Comparison of ENCODE assay signal across 8 cellular contexts in the genomic region with DNA sequence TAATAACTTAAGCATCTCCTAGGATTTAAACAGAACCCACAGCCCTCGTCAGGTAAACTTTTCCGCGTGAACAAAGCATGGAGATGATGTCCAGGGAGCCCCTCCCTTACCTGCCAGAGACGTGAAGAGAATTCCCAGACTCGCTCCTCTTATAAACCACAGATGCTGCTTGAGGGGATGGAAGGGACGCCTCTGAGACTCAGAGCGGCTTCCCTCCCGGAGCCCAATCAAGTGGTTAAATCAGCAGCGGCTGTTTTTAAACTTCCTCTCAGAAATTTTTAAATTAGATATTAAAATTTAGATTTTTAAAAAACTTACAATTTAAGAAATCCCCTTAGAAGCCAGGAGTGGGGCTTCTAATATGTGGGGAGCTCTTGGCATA.
DNase-seq lines count a peak whose midpoint lies in the region; ATAC-seq and TF ChIP-seq lines count a peak whose summit lies in the region.

No MANE protein-coding gene starts in this region.

- WGBS in heart right ventricle, 2 donors, result 84 to 92% methylated on average over 9 of the region's 9 CpGs
- WGBS in right cardiac atrium, result 83% methylated on average over 9 of the region's 9 CpGs
- 83% methylated on average over 9 of the region's 9 CpGs for WGBS in right lobe of liver (ENCODE audit: insufficient coverage, low coverage, low lambda C conversion rate, missing lambda C conversion rate)

- intact Hi-C loops in heart right ventricle (cut with DNase I) (loop anchor here in 1 of 10 donors (5.0 kb wide), 1 partner anchor 64 kb away; no protein-coding TSS in a partner anchor), right cardiac atrium (cut with DNase I) (no loop called here), right lobe of liver (cut with DNase I) (no loop called here), vagina (cut with DNase I) (no loop called here)

- H3K4me1 Mint-ChIP-seq in T-helper 17 cell, result peaks cover 74% of the 10 kb centered on the region

- no peak for TF ChIP-seq POLR2A in right lobe of liver (IDR thresholded peaks at IDR 0.05)
- TF ChIP-seq POLR2A in vagina (IDR thresholded peaks at IDR 0.05), result no peak

- peaks cover 3% of the 10 kb centered on the region for H3K36me3 Mint-ChIP-seq in T-helper 17 cell (ENCODE audit: low read depth)

- H3K27ac ChIP-seq in heart right ventricle (peak overlapping the region in 9 of 10 donors; percentile 28 to 91 (median 84)), right cardiac atrium (ENCODE audit: low read length) (no peak overlapping the region), right lobe of liver (peak overlapping the region in 2 of 3 donors; percentile 35 to 65), vagina (peak overlapping the region; percentile 96)

- H3K4me3 ChIP-seq in heart right ventricle (peak overlapping the region in 1 of 10 donors; percentile 9), right cardiac atrium (ENCODE audit: low read length) (no peak overlapping the region), right lobe of liver (no peak overlapping the region), vagina (no peak overlapping the region)

- H3K9me3 ChIP-seq in heart right ventricle (peaks cover 0 to 4% (median 0%) of the 10 kb centered on the region in 11 donors), right cardiac atrium (ENCODE audit: control insufficient read depth, low read length) (no peaks in the 10 kb centered on the region), T-helper 17 cell (ENCODE audit: control insufficient read depth, low read length, poor library complexity, severe bottlenecking) (no peaks in the 10 kb centered on the region), right lobe of liver (no peaks in the 10 kb centered on the region), vagina (no peaks in the 10 kb centered on the region)

- H3K27ac Mint-ChIP-seq in T-helper 17 cell, result peak overlapping the region; percentile 100

- H3K27me3 Mint-ChIP-seq in T-helper 17 cell, result no peaks in the 10 kb centered on the region

- TF ChIP-seq CTCF in heart right ventricle (IDR thresholded peaks at IDR 0.05), result no peak
- no peak for TF ChIP-seq CTCF in right lobe of liver (IDR thresholded peaks at IDR 0.05)
- TF ChIP-seq CTCF in vagina (IDR thresholded peaks at IDR 0.05), result no peak

- peak overlapping the region; percentile 87 for H3K4me3 Mint-ChIP-seq in T-helper 17 cell

- ATAC-seq in heart right ventricle (no peak), right cardiac atrium (no peak), T-helper 17 cell (no peak), right lobe of liver (no peak), HG03097 (IDR thresholded peaks at IDR 0.05; ENCODE audit: low FRiP score, unreplicated experiment) (no peak), GM19455 (IDR thresholded peaks at IDR 0.05; ENCODE audit: unreplicated experiment) (no peak), HG02840 (IDR thresholded peaks at IDR 0.05; ENCODE audit: low FRiP score, unreplicated experiment) (no peak)

- H3K36me3 ChIP-seq in heart right ventricle (peaks cover 0 to 5% (median 0%) of the 10 kb centered on the region in 9 donors), right lobe of liver (no peaks in the 10 kb centered on the region), vagina (no peaks in the 10 kb centered on the region)

- DNase-seq in heart right ventricle (no peak), right cardiac atrium (no peak), T-helper 17 cell (no peak), right lobe of liver (peak in 1 of 3 donors; percentile 8), vagina (ENCODE audit: extremely low spot score in 2 of 2) (no peak)

- H3K4me1 ChIP-seq in heart right ventricle, result peaks cover 40 to 88% (median 80%) of the 10 kb centered on the region in 9 donors
- peaks cover 30% of the 10 kb centered on the region for H3K4me1 ChIP-seq in right cardiac atrium (ENCODE audit: control insufficient read depth, insufficient read depth, low read length)
- peaks cover 0 to 23% (median 12%) of the 10 kb centered on the region in 4 donors for H3K4me1 ChIP-seq in right lobe of liver
- H3K4me1 ChIP-seq in vagina, result peaks cover 65% of the 10 kb centered on the region

- H3K27me3 ChIP-seq in heart right ventricle (no peaks in the 10 kb centered on the region), right cardiac atrium (ENCODE audit: control insufficient read depth, insufficient read depth) (no peaks in the 10 kb centered on the region), right lobe of liver (no peaks in the 10 kb centered on the region), vagina (no peaks in the 10 kb centered on the region)
